Comparison of ENCODE assay signal across 23 cellular contexts in genomic region chr9:969310-969692, GRCh38. TPM values are rescaled to one million over a fixed set of nuclear protein-coding genes. Genes with fewer than 3 reads are reported as not detected.
DNase-seq lines count a peak whose midpoint lies in the region; ATAC-seq and TF ChIP-seq lines count a peak whose summit lies in the region.
"Had no signal": no experiment of that assay in that cellular context is flagged by ENCODE, and none has a peak within 500 bp of the region (broad histone marks: within the 10 kb centered on the region; RNA-seq: fewer than 3 reads in every experiment).

No MANE protein-coding gene starts in this region.

- H3K4me3 ChIP-seq in HEK293 (ENCODE audit: low read depth, low read length): no peak overlapping the region
- H3K4me3 ChIP-seq: gastroesophageal sphincter, right lobe of liver, thyroid gland had no signal

- H3K36me3 Mint-ChIP-seq in glutamatergic neuron (ENCODE audit: unreplicated experiment) (peaks cover 9% of the 10 kb centered on the region), osteocyte (ENCODE audit: unreplicated experiment) (no peaks in the 10 kb centered on the region)

- no peak for ATAC-seq in HG03439 (IDR thresholded peaks at IDR 0.05; ENCODE audit: unreplicated experiment)
- ATAC-seq: gastroesophageal sphincter; HepG2; PC-3; right lobe of liver; stimulated activated effector memory CD8-positive, alpha-beta T cell treated with anti-CD3 and anti-CD28 coated beads, Interleukin-12 subunit alpha, Interleukin-12 subunit beta, amount 100 ng/mL, for 72 hours had no signal

- peaks cover 24% of the 10 kb centered on the region for H3K4me1 Mint-ChIP-seq in glutamatergic neuron (ENCODE audit: low read depth, unreplicated experiment)
- peaks cover 7% of the 10 kb centered on the region for H3K4me1 Mint-ChIP-seq in osteocyte (ENCODE audit: unreplicated experiment)

- POLR2A ChIA-PET in HEK293 (lab: Yijun Ruan, JAX): no interaction called here

- DNase-seq in NCI-H82 treated with DMSO at 0.1 percent for 48 hours (lab: John Stamatoyannopoulos, UW; ENCODE audit: unreplicated experiment): peak; percentile 44
- peak; percentile 57 for DNase-seq in glutamatergic neuron
- peak; percentile 72 for DNase-seq in osteocyte (ENCODE audit: extremely low spot score, unreplicated experiment)
- no peak for DNase-seq in NCI-H1930 (lab: John Stamatoyannopoulos, UW)
- DNase-seq in COLO829 (ENCODE audit: low spot score): no peak
- DNase-seq: activated CD4-positive, alpha-beta T cell treated with anti-CD3 and anti-CD28 coated beads for 1 hour; activated gamma-delta T cell treated with Interleukin-2 at 50 U/mL for 16 hours; AML-193; amygdala; NCI-H1417 treated with DMSO at 0.1 percent for 48 hours; NCI-H69; PC-3; right lobe of liver; SIG-M5; T-helper 9 cell; thyroid gland had no signal

- no peaks in the 10 kb centered on the region for H3K9me3 ChIP-seq in HEK293 (ENCODE audit: control insufficient read depth, insufficient read depth, low read depth, low read length)
- H3K9me3 ChIP-seq: gastroesophageal sphincter, right lobe of liver, thyroid gland had no signal

- H3K36me3 ChIP-seq in HEK293 (ENCODE audit: control insufficient read depth in 2 of 2, insufficient read depth in 1 of 2, low read length in 2 of 2): no peaks in the 10 kb centered on the region
- H3K36me3 ChIP-seq: gastroesophageal sphincter, right lobe of liver, thyroid gland had no signal

- H3K4me3 Mint-ChIP-seq in glutamatergic neuron (ENCODE audit: unreplicated experiment) (peak overlapping the region; percentile 81), osteocyte (ENCODE audit: unreplicated experiment) (no peak overlapping the region)
- H3K4me3 Mint-ChIP-seq: stimulated activated effector memory CD8-positive, alpha-beta T cell treated with anti-CD3 and anti-CD28 coated beads, Interleukin-12 subunit alpha, Interleukin-12 subunit beta, amount 100 ng/mL, for 72 hours had no signal

- peak overlapping the region; percentile 57 for H3K27ac Mint-ChIP-seq in glutamatergic neuron (ENCODE audit: unreplicated experiment)
- no peak overlapping the region for H3K27ac Mint-ChIP-seq in osteocyte (ENCODE audit: unreplicated experiment)
- H3K27ac Mint-ChIP-seq: stimulated activated effector memory CD8-positive, alpha-beta T cell treated with anti-CD3 and anti-CD28 coated beads, Interleukin-12 subunit alpha, Interleukin-12 subunit beta, amount 100 ng/mL, for 72 hours had no signal

- H3K27me3 Mint-ChIP-seq in glutamatergic neuron (ENCODE audit: unreplicated experiment) (peaks cover 34% of the 10 kb centered on the region), osteocyte (ENCODE audit: unreplicated experiment) (peaks cover 83% of the 10 kb centered on the region)

- H3K27ac ChIP-seq in HEK293 (ENCODE audit: extremely low read depth, low read depth, low read length): no peak overlapping the region
- H3K27ac ChIP-seq: gastroesophageal sphincter, right lobe of liver, thyroid gland had no signal

- H3K4me1 ChIP-seq in HEK293 (ENCODE audit: control insufficient read depth, insufficient read depth, low read length): peaks cover 12% of the 10 kb centered on the region

- CTCF ChIA-PET in HEK293 (lab: Yijun Ruan, JAX): no interaction called here

- TF ChIP-seq CTCF in HEK293 (tag by site-specific recombination; IDR thresholded peaks at IDR 0.05) (no peak), glutamatergic neuron (IDR thresholded peaks at IDR 0.05; ENCODE audit: partially characterized antibody, unreplicated experiment) (no peak), osteocyte (IDR thresholded peaks at IDR 0.05) (no peak)

- H3K9me3 Mint-ChIP-seq in glutamatergic neuron (ENCODE audit: unreplicated experiment): peaks cover 17% of the 10 kb centered on the region
- no peaks in the 10 kb centered on the region for H3K9me3 Mint-ChIP-seq in osteocyte (ENCODE audit: unreplicated experiment)
- H3K9me3 Mint-ChIP-seq: stimulated activated effector memory CD8-positive, alpha-beta T cell treated with anti-CD3 and anti-CD28 coated beads, Interleukin-12 subunit alpha, Interleukin-12 subunit beta, amount 100 ng/mL, for 72 hours had no signal

TF ChIP-seq in HEK293, 187 proteins besides CTCF, POLR2A, EP300 and RAD21 (continues in another document):
- no peak for TF ChIP-seq GLI4 (tag by site-specific recombination; IDR thresholded peaks at IDR 0.05)
- TF ChIP-seq, protein P1, sequence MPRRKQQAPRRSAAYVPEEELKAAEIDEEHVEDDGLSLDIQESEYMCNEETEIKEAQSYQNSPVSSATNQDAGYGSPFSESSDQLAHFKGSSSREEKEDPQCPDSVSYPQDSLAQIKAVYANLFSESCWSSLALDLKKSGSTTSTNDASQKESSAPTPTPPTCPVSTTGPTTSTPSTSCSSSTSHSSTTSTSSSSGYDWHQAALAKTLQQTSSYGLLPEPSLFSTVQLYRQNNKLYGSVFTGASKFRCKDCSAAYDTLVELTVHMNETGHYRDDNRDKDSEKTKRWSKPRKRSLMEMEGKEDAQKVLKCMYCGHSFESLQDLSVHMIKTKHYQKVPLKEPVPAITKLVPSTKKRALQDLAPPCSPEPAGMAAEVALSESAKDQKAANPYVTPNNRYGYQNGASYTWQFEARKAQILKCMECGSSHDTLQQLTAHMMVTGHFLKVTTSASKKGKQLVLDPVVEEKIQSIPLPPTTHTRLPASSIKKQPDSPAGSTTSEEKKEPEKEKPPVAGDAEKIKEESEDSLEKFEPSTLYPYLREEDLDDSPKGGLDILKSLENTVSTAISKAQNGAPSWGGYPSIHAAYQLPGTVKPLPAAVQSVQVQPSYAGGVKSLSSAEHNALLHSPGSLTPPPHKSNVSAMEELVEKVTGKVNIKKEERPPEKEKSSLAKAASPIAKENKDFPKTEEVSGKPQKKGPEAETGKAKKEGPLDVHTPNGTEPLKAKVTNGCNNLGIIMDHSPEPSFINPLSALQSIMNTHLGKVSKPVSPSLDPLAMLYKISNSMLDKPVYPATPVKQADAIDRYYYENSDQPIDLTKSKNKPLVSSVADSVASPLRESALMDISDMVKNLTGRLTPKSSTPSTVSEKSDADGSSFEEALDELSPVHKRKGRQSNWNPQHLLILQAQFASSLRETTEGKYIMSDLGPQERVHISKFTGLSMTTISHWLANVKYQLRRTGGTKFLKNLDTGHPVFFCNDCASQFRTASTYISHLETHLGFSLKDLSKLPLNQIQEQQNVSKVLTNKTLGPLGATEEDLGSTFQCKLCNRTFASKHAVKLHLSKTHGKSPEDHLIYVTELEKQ (tag by site-specific recombination; IDR thresholded peaks at IDR 0.05; ENCODE audit: borderline replicate concordance): 0 out of 2 replicates have a peak, but pooled peaks have one; percentile 41
- peak; percentile 85 for TF ChIP-seq TCF7L2 (IDR thresholded peaks at IDR 0.05; ENCODE audit: borderline replicate concordance, low read depth, low read length)
- no peak for TF ChIP-seq ZNF221 (tag by site-specific recombination; IDR thresholded peaks at IDR 0.05; ENCODE audit: borderline replicate concordance)
- TF ChIP-seq ZNF311 (tag by site-specific recombination; IDR thresholded peaks at IDR 0.05; ENCODE audit: borderline replicate concordance): no peak
- TF ChIP-seq ZNF354C (tag by site-specific recombination; IDR thresholded peaks at IDR 0.05; ENCODE audit: borderline replicate concordance, low read depth): no peak
- TF ChIP-seq, protein P2, sequence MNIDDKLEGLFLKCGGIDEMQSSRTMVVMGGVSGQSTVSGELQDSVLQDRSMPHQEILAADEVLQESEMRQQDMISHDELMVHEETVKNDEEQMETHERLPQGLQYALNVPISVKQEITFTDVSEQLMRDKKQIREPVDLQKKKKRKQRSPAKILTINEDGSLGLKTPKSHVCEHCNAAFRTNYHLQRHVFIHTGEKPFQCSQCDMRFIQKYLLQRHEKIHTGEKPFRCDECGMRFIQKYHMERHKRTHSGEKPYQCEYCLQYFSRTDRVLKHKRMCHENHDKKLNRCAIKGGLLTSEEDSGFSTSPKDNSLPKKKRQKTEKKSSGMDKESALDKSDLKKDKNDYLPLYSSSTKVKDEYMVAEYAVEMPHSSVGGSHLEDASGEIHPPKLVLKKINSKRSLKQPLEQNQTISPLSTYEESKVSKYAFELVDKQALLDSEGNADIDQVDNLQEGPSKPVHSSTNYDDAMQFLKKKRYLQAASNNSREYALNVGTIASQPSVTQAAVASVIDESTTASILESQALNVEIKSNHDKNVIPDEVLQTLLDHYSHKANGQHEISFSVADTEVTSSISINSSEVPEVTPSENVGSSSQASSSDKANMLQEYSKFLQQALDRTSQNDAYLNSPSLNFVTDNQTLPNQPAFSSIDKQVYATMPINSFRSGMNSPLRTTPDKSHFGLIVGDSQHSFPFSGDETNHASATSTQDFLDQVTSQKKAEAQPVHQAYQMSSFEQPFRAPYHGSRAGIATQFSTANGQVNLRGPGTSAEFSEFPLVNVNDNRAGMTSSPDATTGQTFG (tag by site-specific recombination; IDR thresholded peaks at IDR 0.05; ENCODE audit: borderline replicate concordance): no peak
- TF ChIP-seq, protein P3, sequence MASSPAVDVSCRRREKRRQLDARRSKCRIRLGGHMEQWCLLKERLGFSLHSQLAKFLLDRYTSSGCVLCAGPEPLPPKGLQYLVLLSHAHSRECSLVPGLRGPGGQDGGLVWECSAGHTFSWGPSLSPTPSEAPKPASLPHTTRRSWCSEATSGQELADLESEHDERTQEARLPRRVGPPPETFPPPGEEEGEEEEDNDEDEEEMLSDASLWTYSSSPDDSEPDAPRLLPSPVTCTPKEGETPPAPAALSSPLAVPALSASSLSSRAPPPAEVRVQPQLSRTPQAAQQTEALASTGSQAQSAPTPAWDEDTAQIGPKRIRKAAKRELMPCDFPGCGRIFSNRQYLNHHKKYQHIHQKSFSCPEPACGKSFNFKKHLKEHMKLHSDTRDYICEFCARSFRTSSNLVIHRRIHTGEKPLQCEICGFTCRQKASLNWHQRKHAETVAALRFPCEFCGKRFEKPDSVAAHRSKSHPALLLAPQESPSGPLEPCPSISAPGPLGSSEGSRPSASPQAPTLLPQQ (tag by site-specific recombination; IDR thresholded peaks at IDR 0.05): no peak
- no peak for TF ChIP-seq KLF1 (tag by site-specific recombination; IDR thresholded peaks at IDR 0.05)
- no peak for TF ChIP-seq ZNF398 (tag by site-specific recombination; IDR thresholded peaks at IDR 0.05)

RNA-seq across cellular contexts. Expression of gene DMRT3, which starts 7.2 kb away (rescaled TPM):
- total RNA-seq in glutamatergic neuron (ENCODE audit: unreplicated experiment) (1.7 TPM), osteocyte (not detected in 2 replicates)
- total RNA-seq: dermis microvascular lymphatic vessel endothelial cell, HepG2, liver, PC-3, right lobe of liver had no signal

Comparison
In these comparisons a context has a peak if more than half of its experiments do, and no peak if none do; other contexts are left out.
1. DNase-seq: peak in NCI-H82 treated with DMSO at 0.1 percent for 48 hours (single experiment), glutamatergic neuron (single experiment) and osteocyte (single experiment); none in NCI-H1930 (0 of 2) and COLO829 (single experiment).